ENCODE assay signal across 9 cellular contexts in genomic region chr6:118893095-118893881, GRCh38. TPM values are rescaled to one million over a fixed set of nuclear protein-coding genes. Genes with fewer than 3 reads are reported as not detected.
DNase-seq lines count a peak whose midpoint lies in the region; ATAC-seq, FAIRE-seq and TF ChIP-seq lines count a peak whose summit lies in the region.
"Had no signal": no experiment of that assay in that cellular context is flagged by ENCODE, and none has a peak within 500 bp of the region (broad histone marks: within the 10 kb centered on the region; RNA-seq: fewer than 3 reads in every experiment).

No MANE protein-coding gene starts in this region.

- H3K4me3 Mint-ChIP-seq in immature natural killer cell, result peak overlapping the region; percentile 91 to 100 (median 98)

- H3K36me3 Mint-ChIP-seq in immature natural killer cell, result peaks cover 0 to 2% (median 0%) of the 10 kb centered on the region in 3 donors

- H3K9me3 Mint-ChIP-seq in immature natural killer cell, result no peaks in the 10 kb centered on the region

- no peak for TF ChIP-seq POLR2A in GM12892 (IDR thresholded peaks at IDR 0.05; ENCODE audit: low read depth, low read length)

- H3K27ac Mint-ChIP-seq in immature natural killer cell, result peak overlapping the region; percentile 95 to 98 (median 97)

- H3K27me3 Mint-ChIP-seq in immature natural killer cell (ENCODE audit: low read depth in 3 of 3), result peaks cover 12 to 17% (median 14%) of the 10 kb centered on the region in 3 donors

- H3K4me3 ChIP-seq in Jurkat, Clone E6-1 (ENCODE audit: low read length), result peak overlapping the region; percentile 74

- H3K4me1 Mint-ChIP-seq in immature natural killer cell, result peaks cover 41 to 83% of the 10 kb centered on the region in 2 donors

- DNase-seq in DMS53 treated with DMSO at 0.1 percent for 48 hours (lab: John Stamatoyannopoulos, UW; ENCODE audit: unreplicated experiment) (peak; percentile 32), RKO (ENCODE audit: low spot score) (peak; percentile 76), astrocyte of the hippocampus (ENCODE audit: low read depth, low spot score) (peak; percentile 76), immature natural killer cell (no peak), GM12892 (ENCODE audit: insufficient read length) (no peak)
- peak; percentile 78 for DNase-seq in Jurkat, Clone E6-1 (ENCODE audit: low read depth, low spot score)
- peak; percentile 10 for DNase-seq in stimulated activated CD4-positive, alpha-beta T cell treated with anti-CD3 and anti-CD28 coated beads, Interleukin-12 subunit alpha, Interleukin-12 subunit beta, amount 100 ng/mL, for 4 hours

- peak; percentile 18 for ATAC-seq in GM21528 (IDR thresholded peaks at IDR 0.05; ENCODE audit: low FRiP score, unreplicated experiment)

- no peak for FAIRE-seq in GM12892 (lab: Jason Lieb, UNC)
- FAIRE-seq: frontal cortex had no signal

RNA-seq across cellular contexts. Expression of gene ASF1A, which starts 0.7 kb away (rescaled TPM):
- 85.8 TPM for polyA plus RNA-seq in Jurkat, Clone E6-1 (2012; ENCODE audit: insufficient read depth, insufficient read length)
- polyA plus RNA-seq in immature natural killer cell, result 10 to 100 TPM; 23.8 to 29.2 (median 26.4) TPM
- polyA plus RNA-seq in GM12892 (2012; ENCODE audit: missing spikeins), result 17.5 TPM

RNA-seq across cellular contexts. Expression of gene MCM9, which starts 41.7 kb away (rescaled TPM):
- 30.9 TPM for polyA plus RNA-seq in Jurkat, Clone E6-1 (2012; ENCODE audit: insufficient read depth, insufficient read length)
- polyA plus RNA-seq in immature natural killer cell, result 10 to 100 TPM; 15.3 to 23.7 (median 16.8) TPM
- 8.4 TPM for polyA plus RNA-seq in GM12892 (2012; ENCODE audit: missing spikeins)

Comparison
In these comparisons a context has a peak if more than half of its experiments do, and no peak if none do; other contexts are left out.
1. DNase-seq: peak in DMS53 treated with DMSO at 0.1 percent for 48 hours (single experiment), Jurkat, Clone E6-1 (single experiment), RKO (single experiment), astrocyte of the hippocampus (single experiment) and stimulated activated CD4-positive, alpha-beta T cell treated with anti-CD3 and anti-CD28 coated beads, Interleukin-12 subunit alpha, Interleukin-12 subunit beta, amount 100 ng/mL, for 4 hours (single experiment); none in immature natural killer cell (0 of 3) and GM12892 (single experiment).